In genomic region chr5:157544623-157544989, GRCh38 we compare ENCODE assay signal across 1 cellular context.
A peak's percentile ranks its signal among the peaks of the same experiment; 100 is the strongest.
TF ChIP-seq lines count a peak whose summit lies in the region.

No MANE protein-coding gene starts in this region.

TF ChIP-seq in K562, 482 proteins besides CTCF, POLR2A, EP300 and RAD21 (continued from another document and continues in another):
- TF ChIP-seq MNT (conservative IDR thresholded peaks at IDR 0.05): no peak
- TF ChIP-seq ZNF165 (CRISPR knock-in tag; IDR thresholded peaks at IDR 0.05; ENCODE audit: borderline replicate concordance): no peak
- TF ChIP-seq HLTF (IDR thresholded peaks at IDR 0.05): no peak
- TF ChIP-seq FOS (IDR thresholded peaks at IDR 0.05; ENCODE audit: extremely low read depth, insufficient read length): no peak
- no peak for TF ChIP-seq SMAD1 (IDR thresholded peaks at IDR 0.05; ENCODE audit: low read depth, low read length, partially characterized antibody)
- TF ChIP-seq JUN (IDR thresholded peaks at IDR 0.05; ENCODE audit: borderline replicate concordance, low read depth, low read length): no peak
- TF ChIP-seq JUN (CRISPR knock-in tag; IDR thresholded peaks at IDR 0.05; ENCODE audit: borderline replicate concordance): no peak
- peak; percentile 65; the same call in 1 of the 2 replicates for TF ChIP-seq ESRRA (IDR thresholded peaks at IDR 0.05; ENCODE audit: borderline replicate concordance, low read depth)
- TF ChIP-seq SNAPC5 (CRISPR knock-in tag; IDR thresholded peaks at IDR 0.05): no peak
- TF ChIP-seq PRDM10 (IDR thresholded peaks at IDR 0.05; ENCODE audit: partially characterized antibody): peak; percentile 24
- TF ChIP-seq SETDB1 (IDR thresholded peaks at IDR 0.05; ENCODE audit: low read length): no peak
- no peak for TF ChIP-seq THRAP3 (IDR thresholded peaks at IDR 0.05; ENCODE audit: borderline replicate concordance)
- TF ChIP-seq TEAD4 (IDR thresholded peaks at IDR 0.05; ENCODE audit: low read length): peak; percentile 76; the same call in 1 of the 2 replicates
- no peak for TF ChIP-seq TEAD4 (CRISPR knock-in tag; IDR thresholded peaks at IDR 0.05; ENCODE audit: borderline replicate concordance)
- no peak for TF ChIP-seq ZFP30 (CRISPR knock-in tag; IDR thresholded peaks at IDR 0.05; ENCODE audit: borderline replicate concordance)
- no peak for TF ChIP-seq ZNF311 (CRISPR knock-in tag; IDR thresholded peaks at IDR 0.05)
- TF ChIP-seq REST (CRISPR knock-in tag; IDR thresholded peaks at IDR 0.05; ENCODE audit: low read depth): no peak
- no peak for TF ChIP-seq SRF (CRISPR knock-in tag; IDR thresholded peaks at IDR 0.05)
- no peak for TF ChIP-seq ZNF398 (CRISPR knock-in tag; IDR thresholded peaks at IDR 0.05)
- peak; percentile 81; the same call in 1 of the 2 replicates for TF ChIP-seq SMARCA4 (IDR thresholded peaks at IDR 0.05)
- no peak for TF ChIP-seq NR2C2 (CRISPR knock-in tag; IDR thresholded peaks at IDR 0.05)
- no peak; the same call in 1 of the 2 replicates for TF ChIP-seq NR2C2 (tag; IDR thresholded peaks at IDR 0.05)
- TF ChIP-seq C11orf30 (IDR thresholded peaks at IDR 0.05; ENCODE audit: low read depth): peak; percentile 30; the same call in 1 of the 2 replicates
- TF ChIP-seq TBP (optimal IDR thresholded peaks at IDR 0.05; ENCODE audit: low read depth, low read length): no peak
- TF ChIP-seq ETV6 (IDR thresholded peaks at IDR 0.05; ENCODE audit: borderline replicate concordance in 1 of 2, low read depth in 2 of 2, low read length in 1 of 2): no peak
- no peak for TF ChIP-seq ETV6 (CRISPR knock-in tag; IDR thresholded peaks at IDR 0.05; ENCODE audit: borderline replicate concordance)
- TF ChIP-seq ARID4B (CRISPR knock-in tag; IDR thresholded peaks at IDR 0.05): no peak
- no peak for TF ChIP-seq ZNF584 (CRISPR knock-in tag; IDR thresholded peaks at IDR 0.05; ENCODE audit: low read depth)
- TF ChIP-seq ATF3 (IDR thresholded peaks at IDR 0.05): peak; percentile 9; the same call in 1 of the 2 replicates
- TF ChIP-seq ATF3 (CRISPR knock-in tag; conservative IDR thresholded peaks at IDR 0.05): no peak
- TF ChIP-seq CBX8 (IDR thresholded peaks at IDR 0.05; ENCODE audit: borderline replicate concordance, extremely low read depth, low read depth, low read length, poor library complexity, severe bottlenecking): no peak
- TF ChIP-seq TAL1 (IDR thresholded peaks at IDR 0.05): peak; percentile 65
- TF ChIP-seq ZFPM2 (CRISPR knock-in tag; IDR thresholded peaks at IDR 0.05): no peak
- TF ChIP-seq TFE3 (CRISPR knock-in tag; IDR thresholded peaks at IDR 0.05): no peak
- TF ChIP-seq ZEB2 (IDR thresholded peaks at IDR 0.05): peak; percentile 67; the same call in 1 of the 2 replicates
- TF ChIP-seq BDP1 (IDR thresholded peaks at IDR 0.05; ENCODE audit: insufficient read depth, insufficient read length): no peak
- TF ChIP-seq GATAD2B (IDR thresholded peaks at IDR 0.05; ENCODE audit: borderline replicate concordance): no peak
- TF ChIP-seq RCOR1 (IDR thresholded peaks at IDR 0.05; ENCODE audit: borderline replicate concordance in 1 of 2, low read depth in 2 of 2, low read length in 2 of 2): peak; percentile 19 to 85; a peak in 2 of 4 replicates
- no peak for TF ChIP-seq ZNF140 (CRISPR knock-in tag; IDR thresholded peaks at IDR 0.05)
- no peak for TF ChIP-seq ZNF41 (CRISPR knock-in tag; conservative IDR thresholded peaks at IDR 0.05)
- no peak for TF ChIP-seq SLC30A9 (CRISPR knock-in tag; IDR thresholded peaks at IDR 0.05)
- no peak for TF ChIP-seq TAF15 (IDR thresholded peaks at IDR 0.05; ENCODE audit: low read depth, low read length)
- TF ChIP-seq KDM5B (IDR thresholded peaks at IDR 0.05; ENCODE audit: insufficient replicate concordance, low read depth, low read length): no peak
- TF ChIP-seq ZNF134 (CRISPR knock-in tag; conservative IDR thresholded peaks at IDR 0.05): no peak
- no peak for TF ChIP-seq ARHGAP35 (IDR thresholded peaks at IDR 0.05; ENCODE audit: partially characterized antibody)
- TF ChIP-seq ILF3 (IDR thresholded peaks at IDR 0.05; ENCODE audit: borderline replicate concordance): no peak
- TF ChIP-seq YY1 (IDR thresholded peaks at IDR 0.05; ENCODE audit: borderline replicate concordance in 1 of 3, control insufficient read depth in 1 of 3, extremely low read depth in 1 of 3, insufficient read depth in 3 of 3, insufficient read length in 1 of 3, insufficient replicate concordance in 2 of 3, low read depth in 1 of 3, low read length in 2 of 3): peak in 1 of 3 experiments; percentile 15
- no peak for TF ChIP-seq CBFB (CRISPR knock-in tag; IDR thresholded peaks at IDR 0.05)
- no peak for TF ChIP-seq CREM (IDR thresholded peaks at IDR 0.05; ENCODE audit: low read depth)
